Comparison of ENCODE assay signal across 8 cellular contexts in the genomic region with DNA sequence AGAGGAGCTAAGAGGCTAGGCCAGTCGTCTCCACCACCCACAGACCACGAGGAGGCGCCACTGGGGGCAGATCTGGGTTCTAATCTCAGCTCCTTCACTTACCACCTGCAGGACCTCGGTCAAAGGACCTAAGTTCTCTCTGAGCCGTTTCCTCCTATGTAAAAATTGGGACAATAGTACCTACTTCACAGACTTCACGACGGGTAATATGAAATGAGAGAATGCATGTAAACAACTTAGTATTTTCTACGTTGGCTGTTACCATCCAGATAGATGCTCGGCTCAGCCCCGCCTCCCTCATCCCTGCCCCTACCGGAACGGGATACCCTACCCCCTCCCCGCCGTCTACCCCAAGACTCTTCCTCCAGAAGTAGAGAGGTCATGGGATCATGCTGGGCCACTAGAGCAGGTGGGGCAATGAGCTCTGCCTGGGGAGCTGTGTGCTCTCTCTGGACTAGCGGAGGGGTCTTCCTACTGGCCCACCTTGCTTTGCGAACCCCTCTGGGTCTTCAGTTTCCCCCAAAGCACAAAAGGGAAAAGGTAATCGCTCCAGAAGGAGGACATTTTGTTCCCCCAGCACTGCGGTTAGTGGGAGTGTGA. TPM values are rescaled to one million over a fixed set of nuclear protein-coding genes. Genes with fewer than 3 reads are reported as not detected.
DNase-seq lines count a peak whose midpoint lies in the region; ATAC-seq and TF ChIP-seq lines count a peak whose summit lies in the region.

No MANE protein-coding gene starts in this region.

- H2AFZ ChIP-seq in IMR-90 (replicated peaks; ENCODE audit: low read length, poor library complexity): peak overlapping the region; percentile 93

- H2BK15ac ChIP-seq in IMR-90 (ENCODE audit: low read depth, low read length): peak overlapping the region; percentile 68; the same call in 1 of the 3 replicates

- no peaks in the 10 kb centered on the region for H3K27me3 Mint-ChIP-seq in CD8-positive, alpha-beta T cell (ENCODE audit: low read depth)
- H3K27me3 Mint-ChIP-seq in WTC11 (ENCODE audit: low read depth): peaks cover 2% of the 10 kb centered on the region; the same call in 1 of the 2 replicates

- peak overlapping the region; percentile 99 for H3K14ac ChIP-seq in IMR-90 (replicated peaks; ENCODE audit: low read depth, low read length)

- H4K91ac ChIP-seq in IMR-90 (ENCODE audit: insufficient read depth, low read depth, low read length): peak overlapping the region; percentile 78

- H2BK20ac ChIP-seq in IMR-90 (ENCODE audit: low read depth, low read length): peak overlapping the region; percentile 70

- H3K27me3 ChIP-seq in CD8-positive, alpha-beta T cell (ENCODE audit: insufficient read depth, low read length): no peaks in the 10 kb centered on the region
- H3K27me3 ChIP-seq in IMR-90 (ENCODE audit: control insufficient read depth, insufficient read depth, low read length) (no peaks in the 10 kb centered on the region), colonic mucosa (no peaks in the 10 kb centered on the region), right lobe of liver (no peaks in the 10 kb centered on the region)

- POLR2A ChIA-PET in CD8-positive, alpha-beta T cell (lab: Charles Lee): interaction anchor here (1.2 to 3.0 kb wide), 8 partner anchors 13 to 211 kb away, joined by 3 to 22 read pairs (median 4); a partner anchor contains a TSS
- POLR2A ChIA-PET in IMR-90 (lab: Charles Lee; ENCODE audit: unreplicated experiment) (interaction anchor here (1.1 kb wide), 1 partner anchor 15 kb away, joined by 23 read pairs; no protein-coding TSS in a partner anchor), WTC11 (lab: Charles Lee) (interaction anchor here (0.6 to 1.4 kb wide), 4 partner anchors 36 to 355 kb away, joined by 3 to 6 read pairs (median 4); a partner anchor contains a TSS)

- H3K9me1 ChIP-seq in IMR-90 (ENCODE audit: insufficient read depth, low read length): peaks cover 19% of the 10 kb centered on the region

- peak overlapping the region; percentile 62 for H3K56ac ChIP-seq in IMR-90 (ENCODE audit: extremely low read depth, insufficient read depth, low read length)

- peak overlapping the region; percentile 95 for H3K4me2 ChIP-seq in IMR-90 (ENCODE audit: low read depth, low read length)

- peaks cover 4 to 17% of the 10 kb centered on the region in 2 experiments; a peak in 3 of 4 replicates for H3K79me1 ChIP-seq in IMR-90 (ENCODE audit: low read depth in 1 of 2, low read length in 2 of 2)

- peaks cover 71% of the 10 kb centered on the region for H3K4me1 Mint-ChIP-seq in CD8-positive, alpha-beta T cell (ENCODE audit: low read depth)
- H3K4me1 Mint-ChIP-seq in WTC11: peaks cover 9% of the 10 kb centered on the region

- H3K27ac Mint-ChIP-seq in CD8-positive, alpha-beta T cell: peak overlapping the region; percentile 90
- peak overlapping the region; percentile 85 for H3K27ac Mint-ChIP-seq in WTC11

- peak overlapping the region; percentile 54 for H3K27ac ChIP-seq in CD8-positive, alpha-beta T cell (ENCODE audit: low read depth, low read length)
- H3K27ac ChIP-seq in IMR-90 (ENCODE audit: insufficient read depth, low read length) (peak overlapping the region; percentile 64), colonic mucosa (peak overlapping the region; percentile 28), right lobe of liver (peak overlapping the region; percentile 90 to 95 (median 94))

- TF ChIP-seq RAD21 in IMR-90 (IDR thresholded peaks at IDR 0.05; ENCODE audit: low read length): peak; percentile 34; the same call in 1 of the 2 replicates

- in situ Hi-C loops in IMR-90 (cut with MboI; ENCODE audit: low sequenced_read_pairs): no loop called here

- H2BK5ac ChIP-seq in IMR-90 (ENCODE audit: low read depth, low read length, poor library complexity, severe bottlenecking): peak overlapping the region; percentile 0

- H3K4me1 ChIP-seq in CD8-positive, alpha-beta T cell (ENCODE audit: insufficient read depth, low read length): peaks cover 62% of the 10 kb centered on the region
- H3K4me1 ChIP-seq in IMR-90 (ENCODE audit: control insufficient read depth, insufficient read depth, low read length) (peaks cover 10% of the 10 kb centered on the region), colonic mucosa (no peaks in the 10 kb centered on the region), right lobe of liver (peaks cover 0 to 32% (median 11%) of the 10 kb centered on the region in 4 donors)

- peak overlapping the region; percentile 65 for H2BK120ac ChIP-seq in IMR-90 (ENCODE audit: low read depth, low read length)

- H4K8ac ChIP-seq in IMR-90 (ENCODE audit: low read depth in 2 of 2, low read length in 2 of 2): peak overlapping the region; percentile 90 to 94

- H4K20me1 ChIP-seq in IMR-90 (ENCODE audit: insufficient read depth, low read length): no peaks in the 10 kb centered on the region

- H2AK5ac ChIP-seq in IMR-90 (ENCODE audit: low read depth, low read length): peak overlapping the region; percentile 93

- peak overlapping the region; percentile 83 for H3K4me3 Mint-ChIP-seq in CD8-positive, alpha-beta T cell
- H3K4me3 Mint-ChIP-seq in WTC11: peak overlapping the region; percentile 81

- H3K4me3 ChIP-seq in CD8-positive, alpha-beta T cell (ENCODE audit: low read depth, low read length): peak overlapping the region; percentile 78
- H3K4me3 ChIP-seq in IMR-90 (ENCODE audit: insufficient read depth, low read depth, low read length) (peak overlapping the region; percentile 69), colonic mucosa (peak overlapping the region; percentile 62), right lobe of liver (peak overlapping the region; percentile 65 to 75 (median 70))

- dilution Hi-C loops in IMR-90 (cut with HindIII; ENCODE audit: low sequenced_read_pairs, unreplicated experiment): no loop called here

- peaks cover 11% of the 10 kb centered on the region for H3K36me3 Mint-ChIP-seq in CD8-positive, alpha-beta T cell
- peaks cover 23% of the 10 kb centered on the region for H3K36me3 Mint-ChIP-seq in WTC11

- H3K18ac ChIP-seq in IMR-90 (ENCODE audit: low read depth, low read length): peak overlapping the region; percentile 55; the same call in 1 of the 2 replicates

- H3K9me3 ChIP-seq in CD8-positive, alpha-beta T cell (ENCODE audit: low read length): no peaks in the 10 kb centered on the region
- no peaks in the 10 kb centered on the region for H3K9me3 ChIP-seq in IMR-90 (ENCODE audit: control insufficient read depth, insufficient read depth, low read length)
- no peaks in the 10 kb centered on the region for H3K9me3 ChIP-seq in colonic mucosa
- H3K9me3 ChIP-seq in right lobe of liver: no peaks in the 10 kb centered on the region

- no TSS peak for BruUV-seq in IMR-90 (replicated peaks; lab: Mats Ljungman, UMichigan)

- H4K5ac ChIP-seq in IMR-90 (ENCODE audit: low read depth, low read length): peak overlapping the region; percentile 72

- H3K23ac ChIP-seq in IMR-90 (ENCODE audit: low read depth, low read length): peak overlapping the region; percentile 96

- no peaks in the 10 kb centered on the region for H3K9me3 Mint-ChIP-seq in CD8-positive, alpha-beta T cell
- H3K9me3 Mint-ChIP-seq in WTC11: no peaks in the 10 kb centered on the region

- H3K9ac ChIP-seq in IMR-90 (ENCODE audit: low read depth, low read length) (peak overlapping the region; percentile 85), colonic mucosa (ENCODE audit: low read depth in 2 of 2, low read length in 2 of 2) (peak overlapping the region; percentile 76 to 92)

- peak in 6 of 7 experiments; percentile 10 to 71 (median 53) for DNase-seq in CD8-positive, alpha-beta T cell
- no peak for DNase-seq in IMR-90
- DNase-seq in WTC11 (ENCODE audit: low spot score): peak; percentile 82
- DNase-seq in colonic mucosa: peak; percentile 76
- peak in 2 of 3 donors; percentile 59 to 60 for DNase-seq in right lobe of liver
- peak; percentile 63 to 69 for DNase-seq in stimulated activated CD4-positive, alpha-beta T cell treated with anti-CD3 and anti-CD28 coated beads, Interleukin-4, amount 100 ng/mL, for 4 hours
- DNase-seq in DMS153 treated with DMSO at 0.1 percent for 48 hours (lab: John Stamatoyannopoulos, UW; ENCODE audit: unreplicated experiment): no peak

- intact Hi-C loops in CD8-positive, alpha-beta T cell (cut with DNase I, micrococcal nuclease): loop anchor here (1.0 to 10.0 kb wide), 5 partner anchors 43 to 343 kb away; a partner anchor contains a TSS
- intact Hi-C loops in IMR-90 (cut with micrococcal nuclease) (loop anchor here (2.0 to 10.0 kb wide), 3 partner anchors 133 to 683 kb away; no protein-coding TSS in a partner anchor), colonic mucosa (cut with DNase I) (no loop called here), right lobe of liver (cut with DNase I) (loop anchor here in 1 of 2 donors (10.0 kb wide), 1 partner anchor 123 kb away; no protein-coding TSS in a partner anchor)

- peak overlapping the region; percentile 94 for H3K4ac ChIP-seq in IMR-90 (ENCODE audit: low read depth, low read length)

- CTCF ChIA-PET in CD8-positive, alpha-beta T cell (lab: Charles Lee): interaction anchor here (0.7 to 10.8 kb wide), 21 partner anchors 9 to 136 kb away, joined by 3 to 152 read pairs (median 4); a partner anchor contains a TSS
- CTCF ChIA-PET in IMR-90 (lab: Yijun Ruan, JAX) (interaction anchor here (0.9 to 1.1 kb wide), 7 partner anchors 9 to 135 kb away, joined by 3 to 5 read pairs (median 3); no protein-coding TSS in a partner anchor), WTC11 (lab: Charles Lee) (interaction anchor here (0.5 to 4.6 kb wide), 51 partner anchors 9 to 701 kb away, joined by 3 to 63 read pairs (median 4); a partner anchor contains a TSS)

- peak; percentile 23 for TF ChIP-seq CTCF in CD8-positive, alpha-beta T cell (IDR thresholded peaks at IDR 0.05)
- TF ChIP-seq CTCF in IMR-90 (conservative IDR thresholded peaks at IDR 0.05; ENCODE audit: low read depth, low read length): peak; percentile 37; the same call in 1 of the 2 replicates
- TF ChIP-seq CTCF in WTC11 (IDR thresholded peaks at IDR 0.05): peak; percentile 32; the same call in 1 of the 2 replicates
- TF ChIP-seq CTCF in colonic mucosa (IDR thresholded peaks at IDR 0.05): peak; percentile 34
- TF ChIP-seq CTCF in right lobe of liver (IDR thresholded peaks at IDR 0.05): peak in 3 of 4 donors; percentile 33 to 38 (median 36)

- TF ChIP-seq POLR2A in IMR-90 (IDR thresholded peaks at IDR 0.05; ENCODE audit: low read depth, low read length) (no peak), right lobe of liver (IDR thresholded peaks at IDR 0.05) (no peak)

- peak overlapping the region; percentile 97 for H2AK9ac ChIP-seq in IMR-90 (replicated peaks; ENCODE audit: low read depth, low read length, poor library complexity)

- H3K36me3 ChIP-seq in CD8-positive, alpha-beta T cell (ENCODE audit: insufficient read depth, low read length): no peaks in the 10 kb centered on the region
- H3K36me3 ChIP-seq in IMR-90 (ENCODE audit: control insufficient read depth, insufficient read depth, low read length): peaks cover 12% of the 10 kb centered on the region
- H3K36me3 ChIP-seq in colonic mucosa: no peaks in the 10 kb centered on the region
- no peaks in the 10 kb centered on the region for H3K36me3 ChIP-seq in right lobe of liver

- peak; percentile 19 for ATAC-seq in CD8-positive, alpha-beta T cell
- peak; percentile 48 for ATAC-seq in IMR-90 (ENCODE audit: low read depth)
- ATAC-seq in WTC11: peak; percentile 84
- ATAC-seq in right lobe of liver: peak; percentile 8 to 31 (median 20)
- no peak for ATAC-seq in GM19395 (IDR thresholded peaks at IDR 0.05; ENCODE audit: unreplicated experiment)

- WGBS in IMR-90 (ENCODE audit: extremely low coverage in 2 of 2, insufficient read length in 1 of 2), 2 experiments: no CpG with 5 or more reads among the region's 18 CpGs
- 7% methylated on average over 11 of the region's 18 CpGs for WGBS in right lobe of liver (ENCODE audit: insufficient coverage, low coverage, low lambda C conversion rate, missing lambda C conversion rate)

RNA-seq across cellular contexts. Expression of a gene that starts 0.5 kb away (rescaled TPM):
- total RNA-seq in CD8-positive, alpha-beta T cell: 1 to 10 TPM; 5.2 TPM
- total RNA-seq in IMR-90 (2012; rRNA removed) (50.5 and 60.6 TPM in 2 replicates), WTC11 (2021) (54.8 to 67.3 TPM (median 62.9 TPM) in 3 replicates), colonic mucosa (10 to 100 TPM; 15.5 to 19.6 TPM), right lobe of liver (10 to 100 TPM in 4 of 6 experiments, 1 to 10 TPM in 2; 6.3 to 22.1 (median 14.9) TPM)
- 19.6 and 23.1 TPM in 2 replicates for polyA plus RNA-seq in IMR-90 (2012; rRNA removed)
- 11.2 and 22.3 TPM in 2 replicates for polyA plus RNA-seq in IMR-90 (2012; cell fraction: cytosol; rRNA removed)
- 17.9 and 21.4 TPM in 2 replicates for polyA plus RNA-seq in IMR-90 (2012; cell fraction: nucleus; rRNA removed; ENCODE audit: low replicate concordance)

RNA-seq across cellular contexts. Expression of a gene that starts 43.4 kb away (rescaled TPM):
- total RNA-seq in CD8-positive, alpha-beta T cell: 10 to 100 TPM; 11.3 to 12.8 TPM
- total RNA-seq in IMR-90 (2012; rRNA removed): 78.6 and 106 TPM in 2 replicates
- 27.0 and 36.1 TPM in 2 replicates for polyA plus RNA-seq in IMR-90 (2012; rRNA removed)
- polyA plus RNA-seq in IMR-90 (2012; cell fraction: cytosol; rRNA removed): 11.7 and 16.9 TPM in 2 replicates
- 5.1 and 20.8 TPM in 2 replicates for polyA plus RNA-seq in IMR-90 (2012; cell fraction: nucleus; rRNA removed; ENCODE audit: low replicate concordance)
- 17.0 to 22.6 TPM (median 20.5 TPM) in 3 replicates for total RNA-seq in WTC11 (2021)
- total RNA-seq in colonic mucosa: 10 to 100 TPM; 49.4 to 69.8 TPM
- 10 to 100 TPM; 34.8 to 54.8 (median 41.8) TPM for total RNA-seq in right lobe of liver

RNA-seq across cellular contexts. Expression of a gene that starts 54.3 kb away (rescaled TPM):
- not detected for total RNA-seq in CD8-positive, alpha-beta T cell
- total RNA-seq in IMR-90 (2012; rRNA removed): under 0.01 and 0.18 TPM in 2 replicates
- polyA plus RNA-seq in IMR-90 (2012; rRNA removed): 0.01 and 0.02 TPM in 2 replicates
- polyA plus RNA-seq in IMR-90 (2012; cell fraction: cytosol; rRNA removed): 0.01 TPM in 1 of 2 replicates, not detected in the other
- 0.02 TPM in 1 of 2 replicates, not detected in the other for polyA plus RNA-seq in IMR-90 (2012; cell fraction: nucleus; rRNA removed; ENCODE audit: low replicate concordance)
- 0.02 to 0.33 TPM in 2 of 3 replicates, not detected in the other for total RNA-seq in WTC11 (2021)
- total RNA-seq in colonic mucosa: 1 to 10 TPM; 1.1 to 1.3 TPM
- 1 to 10 TPM; 1.5 to 4.4 (median 1.9) TPM for total RNA-seq in right lobe of liver

Comparison
In these comparisons a context has a peak if more than half of its experiments do, and no peak if none do; other contexts are left out.
1. DNase-seq: peak in CD8-positive, alpha-beta T cell (6 of 7), WTC11 (single experiment), colonic mucosa (single experiment), right lobe of liver (2 of 3) and stimulated activated CD4-positive, alpha-beta T cell treated with anti-CD3 and anti-CD28 coated beads, Interleukin-4, amount 100 ng/mL, for 4 hours (2 of 2); none in IMR-90 (single experiment) and DMS153 treated with DMSO at 0.1 percent for 48 hours (single experiment).
2. H3K27ac ChIP-seq: peak in every context shown above with its lines; median percentile 94 in right lobe of liver; 64 in IMR-90; 54 in CD8-positive, alpha-beta T cell; 28 in colonic mucosa.
3. Peak in every context shown above with its lines, with median percentiles within 50 percentile points of each other: H3K4me3 ChIP-seq and CTCF ChIP-seq.